8 cellular contexts compared by ENCODE assay signal in the genomic region with DNA sequence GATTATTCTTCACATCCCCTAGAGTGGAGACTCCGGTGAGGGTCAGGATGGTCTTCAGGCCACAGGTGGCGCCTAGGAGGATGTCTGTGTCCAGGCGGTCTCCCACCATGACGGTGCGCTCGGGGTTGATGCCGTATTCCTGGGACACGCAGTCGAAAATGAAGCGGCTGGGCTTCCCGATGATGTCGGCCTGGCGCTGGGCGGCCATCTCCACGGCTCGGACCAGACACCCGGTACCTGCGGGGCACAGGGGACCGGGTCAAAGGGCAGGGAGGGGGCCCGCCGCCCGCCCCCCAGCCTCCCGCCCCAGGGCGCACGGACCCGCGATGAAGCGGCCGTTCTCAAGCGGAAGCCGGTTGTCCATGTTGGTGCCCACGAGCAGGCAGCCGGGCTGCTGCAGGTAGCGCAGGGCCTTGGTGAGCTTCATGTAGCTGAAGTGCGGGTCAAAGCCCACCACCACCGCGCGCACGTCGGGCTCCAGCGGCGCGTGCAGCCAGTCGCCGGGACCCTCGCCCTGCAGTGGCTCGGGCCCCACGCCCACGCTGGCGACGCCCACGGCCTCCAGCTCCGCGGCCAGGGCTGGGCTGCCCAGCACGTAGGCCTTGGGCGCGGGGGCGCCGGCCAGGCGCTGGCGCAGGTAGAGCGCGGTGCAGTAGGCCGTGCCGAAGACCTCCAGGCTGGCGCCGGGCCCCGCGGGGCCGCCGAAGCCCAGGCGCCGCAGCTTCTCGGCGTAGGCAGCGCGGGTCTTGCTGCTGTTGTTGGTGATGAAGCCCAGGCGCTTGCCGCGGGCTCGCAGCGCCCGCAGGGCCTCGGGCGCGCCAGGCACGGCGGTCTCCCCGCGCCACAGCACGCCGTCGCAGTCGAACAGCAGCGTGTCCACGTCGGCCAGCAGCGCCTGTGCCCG. TPM values are rescaled to one million over a fixed set of nuclear protein-coding genes. Genes with fewer than 3 reads are reported as not detected.
DNase-seq lines count a peak whose midpoint lies in the region; ATAC-seq and TF ChIP-seq lines count a peak whose summit lies in the region.

No MANE protein-coding gene starts in this region.

- no peaks in the 10 kb centered on the region for H3K27me3 ChIP-seq in muscle layer of duodenum (ENCODE audit: low read depth, low read length)

- peak; percentile 5 for ATAC-seq in GM19023 (IDR thresholded peaks at IDR 0.05; ENCODE audit: unreplicated experiment)
- ATAC-seq in GM19452 (IDR thresholded peaks at IDR 0.05; ENCODE audit: unreplicated experiment): no peak

- H3K9me3 ChIP-seq in KOPT-K1 (ENCODE audit: insufficient read depth, low read length, poor library complexity, severe bottlenecking) (no peaks in the 10 kb centered on the region), muscle layer of duodenum (ENCODE audit: control insufficient read depth in 1 of 2, low read length in 2 of 2) (no peaks in the 10 kb centered on the region)

- DNase-seq in ACHN (peak; percentile 29), cardiac fibroblast (ENCODE audit: low read depth in 2 of 2) (no peak), A172 (ENCODE audit: low spot score) (no peak), NCI-H82 treated with DMSO at 0.1 percent for 48 hours (lab: John Stamatoyannopoulos, UW; ENCODE audit: unreplicated experiment) (no peak)

- peaks cover 14 to 20% of the 10 kb centered on the region in 2 donors for H3K4me1 ChIP-seq in muscle layer of duodenum (ENCODE audit: control insufficient read depth in 1 of 2, insufficient read depth in 2 of 2, low read length in 2 of 2)

- H3K36me3 ChIP-seq in KOPT-K1 (ENCODE audit: insufficient read depth, low read length): peaks cover 35% of the 10 kb centered on the region
- peaks cover 3 to 6% of the 10 kb centered on the region in 2 donors for H3K36me3 ChIP-seq in muscle layer of duodenum (ENCODE audit: control insufficient read depth in 1 of 2, insufficient read depth in 2 of 2, low read length in 2 of 2)

- peak overlapping the region; percentile 52 to 76 for H3K4me3 ChIP-seq in cardiac fibroblast (replicated peaks in 1 of 2; ENCODE audit: low read depth in 2 of 2, low read length in 2 of 2)
- peak overlapping the region; percentile 61 to 85 for H3K4me3 ChIP-seq in muscle layer of duodenum (ENCODE audit: low read depth in 1 of 2, low read length in 2 of 2)

- TF ChIP-seq CTCF in cardiac fibroblast (IDR thresholded peaks at IDR 0.05; ENCODE audit: low read depth, low read length): no peak

- peak overlapping the region; percentile 77 for H3K27ac ChIP-seq in KOPT-K1 (ENCODE audit: low read depth, low read length, poor library complexity, severe bottlenecking)
- H3K27ac ChIP-seq in muscle layer of duodenum (ENCODE audit: low read length): no peak overlapping the region

- in situ Hi-C loops in ACHN (cut with HindIII; ENCODE audit: low pct_ligation_motif_present, low pct_unique_long_range_greater_than_20kb, low sequenced_read_pairs): no loop called here

RNA-seq across cellular contexts. Expression of a gene that starts 0.6 kb away (rescaled TPM):
- total RNA-seq in A172 (2014; rRNA removed; shearing (Covaris generic)): 35.4 and 43.4 TPM in 2 replicates

RNA-seq across cellular contexts. Expression of a gene that starts 3.4 kb away (rescaled TPM):
- 7.0 and 7.5 TPM in 2 replicates for total RNA-seq in A172 (2014; rRNA removed; shearing (Covaris generic))

RNA-seq across cellular contexts. Expression of a gene that starts 8.8 kb away (rescaled TPM):
- 43.2 and 64.5 TPM in 2 replicates for total RNA-seq in A172 (2014; rRNA removed; shearing (Covaris generic))

RNA-seq across cellular contexts. Expression of a gene that starts 9.3 kb away (rescaled TPM):
- 27.0 and 29.9 TPM in 2 replicates for total RNA-seq in A172 (2014; rRNA removed; shearing (Covaris generic))

RNA-seq across cellular contexts. Expression of a gene that starts 17.7 kb away (rescaled TPM):
- total RNA-seq in A172 (2014; rRNA removed; shearing (Covaris generic)): 0.46 and 1.5 TPM in 2 replicates
